Comparison of ENCODE assay signal across 2 cellular contexts in genomic region chr22:37008365-37008764, GRCh38.
TF ChIP-seq lines count a peak whose summit lies in the region.

No MANE protein-coding gene starts in this region.

TF ChIP-seq in liver, 16 proteins besides CTCF, POLR2A, EP300 and RAD21:
- no peak for TF ChIP-seq ATF3 (IDR thresholded peaks at IDR 0.05)
- no peak for TF ChIP-seq REST (IDR thresholded peaks at IDR 0.05)
- TF ChIP-seq HNF4G (IDR thresholded peaks at IDR 0.05): no peak
- TF ChIP-seq FOXA2 (IDR thresholded peaks at IDR 0.05): no peak
- TF ChIP-seq SP1 (IDR thresholded peaks at IDR 0.05): peak; percentile 10
- no peak for TF ChIP-seq YY1 (IDR thresholded peaks at IDR 0.05)
- TF ChIP-seq NR2F2 (IDR thresholded peaks at IDR 0.05): peak; percentile 24
- no peak for TF ChIP-seq MAX (IDR thresholded peaks at IDR 0.05)
- no peak for TF ChIP-seq HNF4A (conservative IDR thresholded peaks at IDR 0.05)
- TF ChIP-seq TAF1 (conservative IDR thresholded peaks at IDR 0.05): no peak
- no peak for TF ChIP-seq JUND (IDR thresholded peaks at IDR 0.05)
- no peak for TF ChIP-seq ZBTB33 (IDR thresholded peaks at IDR 0.05)

TF ChIP-seq in HepG2, 621 proteins besides CTCF, POLR2A, EP300 and RAD21:
- TF ChIP-seq SMAD3 (CRISPR knock-in tag; IDR thresholded peaks at IDR 0.05) (no peak), GTF2F1 (IDR thresholded peaks at IDR 0.05; ENCODE audit: low read length) (no peak), ARID5B (CRISPR knock-in tag; IDR thresholded peaks at IDR 0.05) (no peak), RFX3 (CRISPR knock-in tag; IDR thresholded peaks at IDR 0.05) (no peak), E2F2 (CRISPR knock-in tag; IDR thresholded peaks at IDR 0.05; ENCODE audit: borderline replicate concordance) (no peak), ZNF772 (CRISPR knock-in tag; IDR thresholded peaks at IDR 0.05) (no peak), RXRA (CRISPR knock-in tag; IDR thresholded peaks at IDR 0.05) (no peak), CSRNP1 (CRISPR knock-in tag; IDR thresholded peaks at IDR 0.05) (no peak), ZNF615 (CRISPR knock-in tag; IDR thresholded peaks at IDR 0.05; ENCODE audit: borderline replicate concordance) (no peak)
TF ChIP-seq in HepG2: peak in this region for 0.
